22 cellular contexts compared by ENCODE assay signal in the genomic region with DNA sequence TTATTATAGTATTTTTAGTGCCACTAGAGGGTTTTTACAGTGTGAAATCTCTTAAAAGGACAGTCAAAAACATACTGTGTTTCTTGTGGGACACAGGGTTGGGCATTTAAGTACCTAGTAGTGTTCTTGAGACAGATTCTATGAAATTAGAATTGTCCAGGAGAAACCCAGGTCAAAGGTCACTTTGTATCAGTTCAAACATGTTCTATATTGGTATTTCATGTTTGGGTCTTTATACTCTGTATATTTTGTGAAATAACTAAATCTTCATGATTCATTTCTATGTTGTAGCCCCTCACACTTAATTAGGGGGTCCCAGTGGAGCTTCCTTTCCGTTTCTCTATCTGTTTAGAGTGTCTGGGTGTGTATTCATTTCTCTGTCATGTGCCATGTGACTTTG.
"Had no signal": no experiment of that assay in that cellular context is flagged by ENCODE, and none has a peak within 500 bp of the region (broad histone marks: within the 10 kb centered on the region; RNA-seq: fewer than 3 reads in every experiment).

No MANE protein-coding gene starts in this region.

- H3K27ac Mint-ChIP-seq: endodermal cell; immature natural killer cell; naive thymus-derived CD4-positive, alpha-beta T cell; stimulated activated effector memory CD8-positive, alpha-beta T cell treated with anti-CD3 and anti-CD28 coated beads, Interleukin-12 subunit alpha, Interleukin-12 subunit beta, amount 100 ng/mL, for 72 hours had no signal

- H3K36me3 Mint-ChIP-seq: immature natural killer cell; naive thymus-derived CD4-positive, alpha-beta T cell; stimulated activated effector memory CD8-positive, alpha-beta T cell treated with anti-CD3 and anti-CD28 coated beads, Interleukin-12 subunit alpha, Interleukin-12 subunit beta, amount 100 ng/mL, for 72 hours had no signal

- DNase-seq: central memory CD4-positive, alpha-beta T cell; effector CD4-positive, alpha-beta T cell; endodermal cell; erythroblast; immature natural killer cell; left ventricle myocardium superior; mesendoderm; naive thymus-derived CD4-positive, alpha-beta T cell; occipital lobe; pancreas; psoas muscle; retina; right lobe of liver; stimulated activated CD4-positive, alpha-beta T cell treated with anti-CD3 and anti-CD28 coated beads, Interleukin-4, amount 100 ng/mL, for 1 hour; stimulated activated CD8-positive, alpha-beta memory T cell treated with anti-CD3 and anti-CD28 coated beads, Interleukin-4, amount 100 ng/mL, for 48 hours; stimulated activated naive CD8-positive, alpha-beta T cell treated with anti-CD3 and anti-CD28 coated beads, Interleukin-15, Interleukin-2, amounts not matched to agents 100 U/mL and 50 U/mL, for 24 hours; testis; trophoblast cell had no signal

- H3K9me3 Mint-ChIP-seq: endodermal cell had no signal

- H3K27ac ChIP-seq: pancreas, psoas muscle, right lobe of liver, testis had no signal

- ATAC-seq: naive thymus-derived CD4-positive, alpha-beta T cell; pancreas; psoas muscle; right lobe of liver; stimulated activated effector memory CD8-positive, alpha-beta T cell treated with anti-CD3 and anti-CD28 coated beads, Interleukin-12 subunit alpha, Interleukin-12 subunit beta, amount 100 ng/mL, for 72 hours; stimulated activated naive CD8-positive, alpha-beta T cell treated with anti-CD3 and anti-CD28 coated beads, Interleukin-15, Interleukin-2, amounts not matched to agents 100 U/mL and 50 U/mL, for 24 hours had no signal

- H3K4me3 ChIP-seq: coronary artery, lung, pancreas, right lobe of liver, testis had no signal

- H3K4me3 Mint-ChIP-seq: endodermal cell; immature natural killer cell; naive thymus-derived CD4-positive, alpha-beta T cell; neural crest cell; stimulated activated effector memory CD8-positive, alpha-beta T cell treated with anti-CD3 and anti-CD28 coated beads, Interleukin-12 subunit alpha, Interleukin-12 subunit beta, amount 100 ng/mL, for 72 hours had no signal

- H3K4me1 Mint-ChIP-seq: immature natural killer cell; naive thymus-derived CD4-positive, alpha-beta T cell; stimulated activated effector memory CD8-positive, alpha-beta T cell treated with anti-CD3 and anti-CD28 coated beads, Interleukin-12 subunit alpha, Interleukin-12 subunit beta, amount 100 ng/mL, for 72 hours had no signal

- H3K36me3 ChIP-seq: pancreas, right lobe of liver had no signal

- H3K27me3 ChIP-seq: pancreas, right lobe of liver, testis had no signal

- H3K9me3 ChIP-seq: pancreas, psoas muscle, right lobe of liver, testis had no signal
